Comparison of ENCODE assay signal across 18 cellular contexts in the genomic region with DNA sequence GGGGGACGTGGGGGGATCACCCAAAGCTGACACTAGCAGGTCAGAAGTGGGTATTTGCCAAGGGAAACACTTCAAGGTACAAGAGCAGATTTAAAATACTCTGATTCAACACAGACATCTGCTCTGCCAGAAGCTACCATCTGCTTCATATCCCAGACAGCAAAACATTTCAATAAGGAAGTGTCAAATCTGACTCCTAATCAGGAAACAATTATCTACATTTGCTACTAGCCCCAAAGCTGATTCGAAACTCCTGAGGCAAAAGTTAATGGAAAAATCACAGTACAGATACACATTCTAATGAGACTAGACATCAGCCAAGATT. TPM values are rescaled to one million over a fixed set of nuclear protein-coding genes. Genes with fewer than 3 reads are reported as not detected.
DNase-seq lines count a peak whose midpoint lies in the region; ATAC-seq and TF ChIP-seq lines count a peak whose summit lies in the region.
"Had no signal": no experiment of that assay in that cellular context is flagged by ENCODE, and none has a peak within 500 bp of the region (broad histone marks: within the 10 kb centered on the region; RNA-seq: fewer than 3 reads in every experiment).

No MANE protein-coding gene starts in this region.

- H3K27ac ChIP-seq in WERI-Rb-1 = peak overlapping the region; percentile 76
- H3K27ac ChIP-seq in substantia nigra (ENCODE audit: low read depth, low read length, poor library complexity, severe bottlenecking) = no peak overlapping the region
- H3K27ac ChIP-seq: C4-2B, left lung, stomach had no signal

- H3K9me3 ChIP-seq in WERI-Rb-1 (ENCODE audit: severe bottlenecking) = no peaks in the 10 kb centered on the region
- H3K9me3 ChIP-seq: heart right ventricle, left lung, stomach had no signal

- H3K27me3 Mint-ChIP-seq in type B pancreatic cell = no peaks in the 10 kb centered on the region

- H3K27ac Mint-ChIP-seq in type B pancreatic cell = no peak overlapping the region
- H3K27ac Mint-ChIP-seq: nephron progenitor cell had no signal

- ATAC-seq in GM21447 (IDR thresholded peaks at IDR 0.05; ENCODE audit: unreplicated experiment) (no peak), HG03025 (IDR thresholded peaks at IDR 0.05; ENCODE audit: low FRiP score, unreplicated experiment) (no peak)

- H3K4me3 Mint-ChIP-seq in type B pancreatic cell = no peak overlapping the region
- H3K4me3 Mint-ChIP-seq: nephron progenitor cell had no signal

- DNase-seq in DMS 273 (lab: John Stamatoyannopoulos, UW; ENCODE audit: unreplicated experiment) (peak; percentile 87), NCI-H1436 treated with DMSO at 0.1 percent for 48 hours (lab: John Stamatoyannopoulos, UW) (peak; percentile 63), WERI-Rb-1 (peak; percentile 29), kidney tubule cell (ENCODE audit: low spot score) (peak; percentile 43), substantia nigra (lab: John Stamatoyannopoulos, UW) (no peak), type B pancreatic cell (ENCODE audit: extremely low spot score, unreplicated experiment) (no peak)
- DNase-seq: activated effector memory CD4-positive, alpha-beta T cell treated with anti-CD3 and anti-CD28 coated beads, Interleukin-2, amount 50 U/mL, for 16 hours; effector memory CD4-positive, alpha-beta T cell; GF-D8; heart right ventricle; left lung; NCI-H2227 treated with DMSO at 0.1 percent for 48 hours; nephron progenitor cell; SIG-M5; stomach had no signal

- peaks cover 59% of the 10 kb centered on the region for H3K4me1 Mint-ChIP-seq in type B pancreatic cell (ENCODE audit: unreplicated experiment)

- H3K4me3 ChIP-seq in WERI-Rb-1 (ENCODE audit: low read depth, low read length) = no peak overlapping the region
- H3K4me3 ChIP-seq: heart right ventricle, left lung, stomach had no signal

- no peaks in the 10 kb centered on the region for H3K27me3 ChIP-seq in WERI-Rb-1 (ENCODE audit: insufficient read depth, low read depth, severe bottlenecking)
- H3K27me3 ChIP-seq: heart right ventricle, left lung, stomach had no signal

- H3K36me3 ChIP-seq in WERI-Rb-1 = no peaks in the 10 kb centered on the region
- H3K36me3 ChIP-seq: heart right ventricle, left lung, stomach had no signal

- peaks cover 19% of the 10 kb centered on the region for H3K36me3 Mint-ChIP-seq in type B pancreatic cell

- H3K9me3 Mint-ChIP-seq in type B pancreatic cell = peaks cover 14% of the 10 kb centered on the region
- H3K9me3 Mint-ChIP-seq: nephron progenitor cell had no signal

- TF ChIP-seq CTCF in WERI-Rb-1 (IDR thresholded peaks at IDR 0.05; ENCODE audit: low read depth, low read length) = no peak
- TF ChIP-seq CTCF in type B pancreatic cell (conservative IDR thresholded peaks at IDR 0.05) = no peak

RNA-seq across cellular contexts. Expression of a gene that starts 48.9 kb away (rescaled TPM):
- total RNA-seq in type B pancreatic cell (ENCODE audit: low replicate concordance) = 52.3 and 54.1 TPM in 2 replicates

Comparison
In these comparisons a context has a peak if more than half of its experiments do, and no peak if none do; other contexts are left out.
1. DNase-seq: peak in DMS 273 (single experiment), NCI-H1436 treated with DMSO at 0.1 percent for 48 hours (single experiment), WERI-Rb-1 (single experiment) and kidney tubule cell (single experiment); none in substantia nigra (0 of 49) and type B pancreatic cell (single experiment).